18 cellular contexts compared by ENCODE assay signal in the genomic region with DNA sequence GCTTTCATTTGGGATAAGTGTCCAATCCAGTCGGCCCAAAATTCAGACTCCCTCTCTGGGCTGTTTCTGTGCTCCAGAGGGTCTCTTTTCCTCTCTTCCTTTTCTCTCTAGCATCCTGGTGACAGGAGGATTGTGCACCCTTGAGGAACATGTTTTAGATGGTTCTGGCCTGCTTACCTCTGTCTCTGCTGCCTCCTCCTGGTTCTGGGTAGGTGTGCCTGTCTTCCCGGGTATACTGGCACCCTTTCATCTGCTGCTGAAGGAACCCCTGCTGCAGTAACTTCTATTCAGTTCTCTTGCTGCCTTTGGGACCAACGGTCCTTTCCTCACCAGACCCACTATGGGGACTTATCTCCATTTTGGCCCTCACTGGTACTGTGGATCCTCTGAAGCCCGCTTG. TPM values are rescaled to one million over a fixed set of nuclear protein-coding genes. Genes with fewer than 3 reads are reported as not detected.
DNase-seq lines count a peak whose midpoint lies in the region; ATAC-seq and TF ChIP-seq lines count a peak whose summit lies in the region.
"Had no signal": no experiment of that assay in that cellular context is flagged by ENCODE, and none has a peak within 500 bp of the region (broad histone marks: within the 10 kb centered on the region; RNA-seq: fewer than 3 reads in every experiment).

No MANE protein-coding gene starts in this region.

- peaks cover 0 to 80% (median 43%) of the 10 kb centered on the region in 11 experiments; a peak in 13 of 22 replicates for H4K20me1 ChIP-seq in BLaER1 treated with 17β-estradiol and CSF1 and Interleukin-3, amounts not matched to agents 10 nM and 100 nM

- in situ Hi-C loops in KBM-7 (cut with MboI; ENCODE audit: low pct_unique_long_range_greater_than_20kb, low sequenced_read_pairs), result no loop called here

- peaks cover 6 to 25% (median 18%) of the 10 kb centered on the region in 11 experiments for H3K9me3 ChIP-seq in BLaER1 treated with 17β-estradiol and CSF1 and Interleukin-3, amounts not matched to agents 10 nM and 100 nM (replicated peaks in 1 of 11)
- H3K9me3 ChIP-seq in WERI-Rb-1 (ENCODE audit: severe bottlenecking), result peaks cover 6% of the 10 kb centered on the region
- H3K9me3 ChIP-seq in esophagus squamous epithelium, result peaks cover 0 to 16% (median 12%) of the 10 kb centered on the region in 3 donors

- TF ChIP-seq CTCF in WERI-Rb-1 (IDR thresholded peaks at IDR 0.05; ENCODE audit: low read depth, low read length), result peak; percentile 24; the same call in 1 of the 2 replicates
- TF ChIP-seq CTCF in esophagus squamous epithelium (IDR thresholded peaks at IDR 0.05), result no peak

- peaks cover 7 to 22% (median 15%) of the 10 kb centered on the region in 10 experiments; a peak in 17 of 20 replicates for H3K4me1 ChIP-seq in BLaER1 treated with 17β-estradiol and CSF1 and Interleukin-3, amounts not matched to agents 10 nM and 100 nM
- peaks cover 0 to 4% (median 0%) of the 10 kb centered on the region in 3 donors for H3K4me1 ChIP-seq in esophagus squamous epithelium

- peaks cover 9 to 71% (median 41%) of the 10 kb centered on the region in 11 experiments for H3K36me3 ChIP-seq in BLaER1 treated with 17β-estradiol and CSF1 and Interleukin-3, amounts not matched to agents 10 nM and 100 nM
- H3K36me3 ChIP-seq in WERI-Rb-1 (no peaks in the 10 kb centered on the region), esophagus squamous epithelium (peaks cover 0 to under 1% (median 0%) of the 10 kb centered on the region in 3 donors)

- DNase-seq in KBM-7 (peak; percentile 56), WERI-Rb-1 (no peak), GOT3 (lab: John Stamatoyannopoulos, UW) (no peak), esophagus squamous epithelium (lab: John Stamatoyannopoulos, UW) (no peak), NCI-H2196 (lab: John Stamatoyannopoulos, UW; ENCODE audit: unreplicated experiment) (no peak), T-helper 1 cell (no peak)
- DNase-seq: activated CD4-positive, CD25-positive, alpha-beta regulatory T cell treated with anti-CD3 and anti-CD28 coated beads, Interleukin-2, amount 50 U/mL, for 72 hours; activated naive CD8-positive, alpha-beta T cell treated with anti-CD3 and anti-CD28 coated beads, Interleukin-2, amount 50 U/mL, for 24 hours; activated T-cell treated with anti-CD3 and anti-CD28 coated beads for 4 hours; DMS53; HCEC 1CT; naive thymus-derived CD8-positive, alpha-beta T cell; NCI-H187 treated with DMSO at 0.1 percent for 48 hours; stimulated activated CD4-positive, alpha-beta T cell treated with anti-CD3 and anti-CD28 coated beads, Interleukin-4, amount 100 ng/mL, for 4 hours had no signal

- TF ChIP-seq POLR2A in esophagus squamous epithelium (IDR thresholded peaks at IDR 0.05), result no peak

- H3K27ac ChIP-seq in BLaER1 treated with 17β-estradiol and CSF1 and Interleukin-3, amounts not matched to agents 10 nM and 100 nM, result peak overlapping the region in 5 of 11 experiments; percentile 30 to 53 (median 47); a peak in 7 of 22 replicates
- H3K27ac ChIP-seq in WERI-Rb-1 (no peak overlapping the region), esophagus squamous epithelium (no peak overlapping the region)

- 88 to 89% methylated on average over 4 of the region's 4 CpGs for WGBS in esophagus squamous epithelium, 2 donors

- peak; percentile 34 for ATAC-seq in GM19351 (IDR thresholded peaks at IDR 0.05; ENCODE audit: unreplicated experiment)
- ATAC-seq: activated naive CD8-positive, alpha-beta T cell treated with anti-CD3 and anti-CD28 coated beads, Interleukin-2, amount 50 U/mL, for 24 hours; naive thymus-derived CD8-positive, alpha-beta T cell; sciatic nerve; stimulated activated memory B cell treated with anti-CD40 and anti-IgM and Interleukin-4, amounts not matched to agents 10 μg/mL and 1 μg/mL and 100 μg/mL, for 72 hours had no signal

- intact Hi-C loops in esophagus squamous epithelium (cut with DNase I), result no loop called here

- no peaks in the 10 kb centered on the region for H3K27me3 ChIP-seq in BLaER1 treated with 17β-estradiol and CSF1 and Interleukin-3, amounts not matched to agents 10 nM and 100 nM
- H3K27me3 ChIP-seq in WERI-Rb-1 (ENCODE audit: insufficient read depth, low read depth, severe bottlenecking) (no peaks in the 10 kb centered on the region), esophagus squamous epithelium (no peaks in the 10 kb centered on the region)

- no peak overlapping the region for H3K4me3 ChIP-seq in BLaER1 treated with 17β-estradiol and CSF1 and Interleukin-3, amounts not matched to agents 10 nM and 100 nM
- H3K4me3 ChIP-seq in WERI-Rb-1 (ENCODE audit: low read depth, low read length), result no peak overlapping the region
- no peak overlapping the region for H3K4me3 ChIP-seq in esophagus squamous epithelium

- H3K4me2 ChIP-seq in BLaER1 treated with 17β-estradiol and CSF1 and Interleukin-3, amounts not matched to agents 10 nM and 100 nM, result peak overlapping the region in 10 of 11 experiments; percentile 5 to 70 (median 30); a peak in 13 of 22 replicates

- no peak overlapping the region for H3K9ac ChIP-seq in BLaER1 treated with 17β-estradiol and CSF1 and Interleukin-3, amounts not matched to agents 10 nM and 100 nM

RNA-seq across cellular contexts. Expression of a gene that starts 53.2 kb away (rescaled TPM):
- 10 to 100 TPM; 27.3 to 83.6 (median 65.3) TPM for total RNA-seq in esophagus squamous epithelium
